ENCODE assay signal across 23 cellular contexts in the genomic region with DNA sequence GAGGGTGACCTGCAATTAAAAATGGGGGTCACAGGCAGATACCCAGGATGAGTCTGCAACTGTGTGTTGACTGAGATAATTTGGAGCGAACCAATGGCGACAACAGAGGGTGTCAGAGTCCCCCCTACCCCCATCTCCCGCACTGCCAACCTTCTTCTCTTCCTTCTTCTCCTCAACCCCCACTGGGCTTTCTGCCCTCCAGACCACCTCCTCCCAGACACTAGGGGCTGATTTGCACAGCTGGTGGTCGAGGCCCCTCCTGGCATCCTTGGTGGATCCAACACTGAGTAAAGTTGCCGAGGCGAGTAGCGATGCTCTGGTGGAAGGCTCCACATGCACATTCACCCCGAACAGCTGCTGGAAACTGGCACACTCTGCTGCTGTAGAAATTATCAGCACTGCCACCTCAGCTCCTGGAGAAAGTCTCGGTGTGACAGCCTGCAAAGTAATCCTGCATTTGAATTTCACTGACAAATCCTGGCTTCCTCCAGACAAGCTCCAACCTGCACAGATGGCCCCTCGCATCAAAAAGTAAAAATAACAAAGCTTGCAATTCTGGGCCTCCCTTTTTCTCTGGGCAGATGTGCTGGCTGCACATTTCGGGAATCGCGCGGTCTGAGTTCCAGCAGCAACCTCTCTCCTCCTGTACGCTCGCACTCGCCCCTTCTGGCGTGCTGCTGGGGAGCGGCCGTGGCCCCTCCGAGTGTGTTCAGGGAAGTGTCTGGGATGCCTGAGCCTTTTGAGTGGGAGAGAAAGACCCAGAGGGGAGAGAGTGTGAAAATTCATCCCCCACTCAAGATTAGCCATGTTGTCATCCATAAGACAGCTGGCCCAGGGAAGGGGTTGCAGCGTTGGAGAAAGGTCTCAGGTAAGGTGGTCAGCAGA. TPM values are rescaled to one million over a fixed set of nuclear protein-coding genes. Genes with fewer than 3 reads are reported as not detected.
DNase-seq lines count a peak whose midpoint lies in the region; ATAC-seq and TF ChIP-seq lines count a peak whose summit lies in the region.
"Had no signal": no experiment of that assay in that cellular context is flagged by ENCODE, and none has a peak within 500 bp of the region (broad histone marks: within the 10 kb centered on the region; RNA-seq: fewer than 3 reads in every experiment).

No MANE protein-coding gene starts in this region.

- H3K23ac ChIP-seq in neuronal stem cell (ENCODE audit: low read depth, low read length, poor library complexity) = peak overlapping the region; percentile 57

- peak overlapping the region; percentile 21 for H3K18ac ChIP-seq in neuronal stem cell (ENCODE audit: low read length)

- peaks cover 27% of the 10 kb centered on the region for H3K27me3 ChIP-seq in endodermal cell (ENCODE audit: control insufficient read depth, insufficient read depth, low read length, poor library complexity, severe bottlenecking)
- peaks cover 2 to 56% (median 16%) of the 10 kb centered on the region in 3 experiments for H3K27me3 ChIP-seq in neuronal stem cell (ENCODE audit: control insufficient read depth in 3 of 3, insufficient read depth in 3 of 3, low read depth in 1 of 3, low read length in 3 of 3)
- H3K27me3 ChIP-seq: thyroid gland had no signal

- 80 to 87% methylated on average over 9 to 21 of the region's 22 CpGs for WGBS in endodermal cell (ENCODE audit: insufficient coverage in 1 of 2, insufficient read length in 1 of 2), 2 experiments
- WGBS in neuronal stem cell (ENCODE audit: extremely low coverage in 2 of 2, insufficient read length in 2 of 2, insufficient replicate concordance in 1 of 2), 2 donors = no CpG with 5 or more reads among the region's 22 CpGs

- CTCF ChIA-PET in activated CD4-positive, alpha-beta memory T cell treated with anti-CD3 and anti-CD28 coated beads for 36 hours (lab: Charles Lee) = interaction anchor here (1.1 to 1.5 kb wide), 2 partner anchors 12 to 17 kb away, joined by 3 to 4 read pairs; no protein-coding TSS in a partner anchor

- H3K9me3 Mint-ChIP-seq in CD14-positive monocyte (peaks cover 0 to 7% (median 0%) of the 10 kb centered on the region in 7 donors), endodermal cell (no peaks in the 10 kb centered on the region)
- no peaks in the 10 kb centered on the region for H3K9me3 Mint-ChIP-seq in activated T-helper 1 cell treated with anti-CD3 and anti-CD28 coated beads, Interleukin-12 subunit alpha, Interleukin-12 subunit beta, Interleukin-2, Interleukin-4 antibody, amounts not matched to agents 30 ng/mL and 10 ng/mL and 1 ng/mL, durations not matched to agents 14 hours and 24 hours and 36 hours
- no peaks in the 10 kb centered on the region for H3K9me3 Mint-ChIP-seq in activated CD4-positive, alpha-beta memory T cell treated with anti-CD3 and anti-CD28 coated beads for 36 hours
- H3K9me3 Mint-ChIP-seq: WTC11 had no signal

- H3K4me3 Mint-ChIP-seq in CD14-positive monocyte (no peak overlapping the region), endodermal cell (no peak overlapping the region)
- no peak overlapping the region for H3K4me3 Mint-ChIP-seq in activated T-helper 1 cell treated with anti-CD3 and anti-CD28 coated beads, Interleukin-12 subunit alpha, Interleukin-12 subunit beta, Interleukin-2, Interleukin-4 antibody, amounts not matched to agents 30 ng/mL and 10 ng/mL and 1 ng/mL, durations not matched to agents 14 hours and 24 hours and 36 hours
- H3K4me3 Mint-ChIP-seq in activated CD4-positive, alpha-beta memory T cell treated with anti-CD3 and anti-CD28 coated beads for 36 hours = no peak overlapping the region
- H3K4me3 Mint-ChIP-seq: WTC11 had no signal

- no peak for ATAC-seq in GM18858 (IDR thresholded peaks at IDR 0.05; ENCODE audit: unreplicated experiment)
- ATAC-seq: GM12878, heart right ventricle, WTC11 had no signal

- H3K27me3 Mint-ChIP-seq in CD14-positive monocyte (ENCODE audit: low read depth in 3 of 3) (peaks cover 11 to 14% (median 13%) of the 10 kb centered on the region in 3 donors), endodermal cell (ENCODE audit: insufficient read depth) (peaks cover 20% of the 10 kb centered on the region)
- peaks cover 2% of the 10 kb centered on the region for H3K27me3 Mint-ChIP-seq in activated T-helper 1 cell treated with anti-CD3 and anti-CD28 coated beads, Interleukin-12 subunit alpha, Interleukin-12 subunit beta, Interleukin-2, Interleukin-4 antibody, amounts not matched to agents 30 ng/mL and 10 ng/mL and 1 ng/mL, durations not matched to agents 14 hours and 24 hours and 36 hours (ENCODE audit: insufficient read depth)
- H3K27me3 Mint-ChIP-seq in activated CD4-positive, alpha-beta memory T cell treated with anti-CD3 and anti-CD28 coated beads for 36 hours = no peaks in the 10 kb centered on the region

- no peak overlapping the region for H3K14ac ChIP-seq in neuronal stem cell (ENCODE audit: low read length)

- no peak overlapping the region for H2BK12ac ChIP-seq in neuronal stem cell (ENCODE audit: low read length)

- H4K91ac ChIP-seq in neuronal stem cell (ENCODE audit: low read depth, low read length, poor library complexity) = no peak overlapping the region

- H3K4me3 ChIP-seq in endodermal cell (ENCODE audit: low read length) (no peak overlapping the region), neuronal stem cell (ENCODE audit: low read length in 2 of 2) (no peak overlapping the region)
- H3K4me3 ChIP-seq: GM12878, heart right ventricle, left ventricle myocardium inferior, SK-N-MC, thyroid gland had no signal

- H3K79me1 ChIP-seq in neuronal stem cell (ENCODE audit: low read depth, low read length) = no peaks in the 10 kb centered on the region

- H3K27ac Mint-ChIP-seq in CD14-positive monocyte = no peak overlapping the region
- peak overlapping the region; percentile 62 for H3K27ac Mint-ChIP-seq in endodermal cell
- H3K27ac Mint-ChIP-seq in activated T-helper 1 cell treated with anti-CD3 and anti-CD28 coated beads, Interleukin-12 subunit alpha, Interleukin-12 subunit beta, Interleukin-2, Interleukin-4 antibody, amounts not matched to agents 30 ng/mL and 10 ng/mL and 1 ng/mL, durations not matched to agents 14 hours and 24 hours and 36 hours = no peak overlapping the region
- H3K27ac Mint-ChIP-seq in activated CD4-positive, alpha-beta memory T cell treated with anti-CD3 and anti-CD28 coated beads for 36 hours = no peak overlapping the region
- H3K27ac Mint-ChIP-seq: WTC11 had no signal

- H3K4me1 Mint-ChIP-seq in CD14-positive monocyte = peaks cover 22% of the 10 kb centered on the region
- H3K4me1 Mint-ChIP-seq in endodermal cell = no peaks in the 10 kb centered on the region
- H3K4me1 Mint-ChIP-seq in activated T-helper 1 cell treated with anti-CD3 and anti-CD28 coated beads, Interleukin-12 subunit alpha, Interleukin-12 subunit beta, Interleukin-2, Interleukin-4 antibody, amounts not matched to agents 30 ng/mL and 10 ng/mL and 1 ng/mL, durations not matched to agents 14 hours and 24 hours and 36 hours (ENCODE audit: low read depth) = peaks cover 48% of the 10 kb centered on the region
- peaks cover 36% of the 10 kb centered on the region for H3K4me1 Mint-ChIP-seq in activated CD4-positive, alpha-beta memory T cell treated with anti-CD3 and anti-CD28 coated beads for 36 hours (ENCODE audit: low read depth)

- no peak overlapping the region for H4K8ac ChIP-seq in neuronal stem cell (ENCODE audit: low read depth, low read length)

- DNase-seq in CD14-positive monocyte (ENCODE audit: low spot score) (peak; percentile 27), DMS 273 treated with DMSO at 0.1 percent for 48 hours (lab: John Stamatoyannopoulos, UW) (peak; percentile 66), endodermal cell (no peak), neuronal stem cell (ENCODE audit: low spot score) (no peak)
- DNase-seq in activated T-helper 1 cell treated with anti-CD3 and anti-CD28 coated beads, Interleukin-12 subunit alpha, Interleukin-12 subunit beta, Interleukin-2, Interleukin-4 antibody, amounts not matched to agents 30 ng/mL and 10 ng/mL and 1 ng/mL, durations not matched to agents 14 hours and 24 hours and 36 hours (ENCODE audit: low spot score) = no peak
- no peak for DNase-seq in activated CD4-positive, alpha-beta memory T cell treated with anti-CD3 and anti-CD28 coated beads for 36 hours
- DNase-seq: activated CD4-positive, alpha-beta T cell treated with anti-CD3 and anti-CD28 coated beads, Interleukin-2, amount 50 U/mL, for 4 hours; amniotic stem cell; dermis blood vessel endothelial cell; DMS79; heart right ventricle; left ventricle myocardium inferior; NCI-H1092; NCI-H2029; NCI-H510A treated with DMSO at 0.1 percent for 48 hours; stimulated activated CD4-positive, alpha-beta T cell treated with anti-CD3 and anti-CD28 coated beads, Interleukin-2, amount 100 ng/mL, for 48 hours; stimulated activated naive CD4-positive, alpha-beta T cell; T-helper 9 cell; thyroid gland had no signal

- no peaks in the 10 kb centered on the region for H3K9me3 ChIP-seq in endodermal cell (ENCODE audit: control insufficient read depth, low read length)
- H3K9me3 ChIP-seq in neuronal stem cell (replicated peaks in 1 of 2; ENCODE audit: control insufficient read depth in 2 of 2, insufficient read depth in 1 of 2, low read depth in 1 of 2, low read length in 2 of 2) = peaks cover 0 to 2% of the 10 kb centered on the region in 2 donors
- H3K9me3 ChIP-seq: heart right ventricle, left ventricle myocardium inferior, thyroid gland had no signal

- H3K36me3 Mint-ChIP-seq in CD14-positive monocyte (no peaks in the 10 kb centered on the region), endodermal cell (ENCODE audit: low read depth) (no peaks in the 10 kb centered on the region)
- H3K36me3 Mint-ChIP-seq in activated T-helper 1 cell treated with anti-CD3 and anti-CD28 coated beads, Interleukin-12 subunit alpha, Interleukin-12 subunit beta, Interleukin-2, Interleukin-4 antibody, amounts not matched to agents 30 ng/mL and 10 ng/mL and 1 ng/mL, durations not matched to agents 14 hours and 24 hours and 36 hours (ENCODE audit: low read depth) = peaks cover 1% of the 10 kb centered on the region
- no peaks in the 10 kb centered on the region for H3K36me3 Mint-ChIP-seq in activated CD4-positive, alpha-beta memory T cell treated with anti-CD3 and anti-CD28 coated beads for 36 hours
- H3K36me3 Mint-ChIP-seq: WTC11 had no signal

- H3K4me1 ChIP-seq in endodermal cell (ENCODE audit: control insufficient read depth, insufficient read depth, low read length) (no peaks in the 10 kb centered on the region), neuronal stem cell (ENCODE audit: control insufficient read depth in 2 of 2, insufficient read depth in 1 of 2, low read depth in 1 of 2, low read length in 2 of 2) (peaks cover 5 to 12% of the 10 kb centered on the region in 2 donors)

- no peak overlapping the region for H2BK15ac ChIP-seq in neuronal stem cell (ENCODE audit: low read length)

- intact Hi-C loops in CD14-positive monocyte (cut with micrococcal nuclease) = loop anchor here in 1 of 2 donors (5.0 to 10.0 kb wide), 2 partner anchors 102 to 236 kb away; a partner anchor contains a TSS
- intact Hi-C loops in activated T-helper 1 cell treated with anti-CD3 and anti-CD28 coated beads, Interleukin-12 subunit alpha, Interleukin-12 subunit beta, Interleukin-2, Interleukin-4 antibody, amounts not matched to agents 30 ng/mL and 10 ng/mL and 1 ng/mL, durations not matched to agents 14 hours and 24 hours and 36 hours (cut with micrococcal nuclease) = no loop called here
- intact Hi-C loops in activated CD4-positive, alpha-beta memory T cell treated with anti-CD3 and anti-CD28 coated beads for 36 hours (cut with micrococcal nuclease) = no loop called here

- no peak overlapping the region for H2AK5ac ChIP-seq in neuronal stem cell (ENCODE audit: low read depth, low read length)

- H3K4ac ChIP-seq in neuronal stem cell (ENCODE audit: low read length) = no peak overlapping the region

- no peaks in the 10 kb centered on the region for H3K36me3 ChIP-seq in endodermal cell (ENCODE audit: control insufficient read depth, insufficient read depth, low read length)
- no peaks in the 10 kb centered on the region for H3K36me3 ChIP-seq in neuronal stem cell (replicated peaks in 1 of 2; ENCODE audit: control insufficient read depth in 2 of 2, insufficient read depth in 2 of 2, low read length in 2 of 2)
- H3K36me3 ChIP-seq: heart right ventricle, left ventricle myocardium inferior, thyroid gland had no signal

- POLR2A ChIA-PET in activated CD4-positive, alpha-beta memory T cell treated with anti-CD3 and anti-CD28 coated beads for 36 hours (lab: Charles Lee) = no interaction called here

- H3K4me2 ChIP-seq in neuronal stem cell (ENCODE audit: insufficient read depth, low read length, poor library complexity, severe bottlenecking) = no peak overlapping the region

- TF ChIP-seq CTCF in CD14-positive monocyte (IDR thresholded peaks at IDR 0.05) = no peak
- no peak for TF ChIP-seq CTCF in endodermal cell (conservative IDR thresholded peaks at IDR 0.05)

- H2AFZ ChIP-seq in neuronal stem cell (ENCODE audit: low read length) = peak overlapping the region; percentile 44

- no peak overlapping the region for H2BK120ac ChIP-seq in neuronal stem cell (ENCODE audit: low read depth, low read length)

- no peak overlapping the region for H2BK5ac ChIP-seq in neuronal stem cell (ENCODE audit: low read length)

- H3K27ac ChIP-seq in endodermal cell (ENCODE audit: low read depth, low read length) = no peak overlapping the region
- no peak overlapping the region for H3K27ac ChIP-seq in neuronal stem cell (replicated peaks; ENCODE audit: low read length)
- H3K27ac ChIP-seq: heart right ventricle, left ventricle myocardium inferior, SK-N-MC, thyroid gland had no signal

- H3K9ac ChIP-seq in endodermal cell (ENCODE audit: extremely low read depth, low read length, poor library complexity, severe bottlenecking) (no peak overlapping the region), neuronal stem cell (ENCODE audit: low read depth, low read length, poor library complexity) (peak overlapping the region; percentile 13)

RNA-seq across cellular contexts. Expression of a gene that starts 28.5 kb away (rescaled TPM):
- not detected for polyA plus RNA-seq in CD14-positive monocyte
- total RNA-seq in endodermal cell = 10 to 100 TPM; 33.3 to 34.9 TPM
- 16.2 TPM for polyA plus RNA-seq in endodermal cell (2013, experiment 1 of 2)
- polyA plus RNA-seq in endodermal cell (2013, experiment 2 of 2) = 15.1 TPM
- 15.7 TPM for polyA plus RNA-seq in neuronal stem cell (2013, experiment 1 of 2)
- 15.8 TPM for polyA plus RNA-seq in neuronal stem cell (2013, experiment 2 of 2)
- 55.1 and 58.4 TPM in 2 replicates for total RNA-seq in activated T-helper 1 cell treated with anti-CD3 and anti-CD28 coated beads, Interleukin-12 subunit alpha, Interleukin-12 subunit beta, Interleukin-2, Interleukin-4 antibody, amounts not matched to agents 30 ng/mL and 10 ng/mL and 1 ng/mL, durations not matched to agents 14 hours and 24 hours and 36 hours
- 10 to 100 TPM; 29.3 to 29.7 TPM for total RNA-seq in activated CD4-positive, alpha-beta memory T cell treated with anti-CD3 and anti-CD28 coated beads for 36 hours

Comparison
In these comparisons a context has a peak if more than half of its experiments do, and no peak if none do; other contexts are left out.
1. DNase-seq: peak in CD14-positive monocyte (single experiment) and DMS 273 treated with DMSO at 0.1 percent for 48 hours (single experiment); none in endodermal cell (single experiment), neuronal stem cell (single experiment), activated T-helper 1 cell treated with anti-CD3 and anti-CD28 coated beads, Interleukin-12 subunit alpha, Interleukin-12 subunit beta, Interleukin-2, Interleukin-4 antibody, amounts not matched to agents 30 ng/mL and 10 ng/mL and 1 ng/mL, durations not matched to agents 14 hours and 24 hours and 36 hours (single experiment) and activated CD4-positive, alpha-beta memory T cell treated with anti-CD3 and anti-CD28 coated beads for 36 hours (single experiment).